Comparison of ENCODE assay signal across 1 cellular context in genomic region chr1:146036990-146037646, GRCh38.
TF ChIP-seq lines count a peak whose summit lies in the region.

No MANE protein-coding gene starts in this region.

TF ChIP-seq in K562, 482 proteins besides CTCF, POLR2A, EP300 and RAD21 (continued from another document and continues in another):
- TF ChIP-seq FOXP4 (CRISPR knock-in tag; IDR thresholded peaks at IDR 0.05; ENCODE audit: borderline replicate concordance), result no peak
- TF ChIP-seq TRIM24 (IDR thresholded peaks at IDR 0.05), result peak in 1 of 2 experiments; percentile 62; a peak in 2 of 4 replicates
- 0 out of 2 replicates have a peak, but pooled peaks have one; percentile 52 for TF ChIP-seq ZNF511 (CRISPR knock-in tag; IDR thresholded peaks at IDR 0.05)
- TF ChIP-seq WHSC1 (IDR thresholded peaks at IDR 0.05; ENCODE audit: low read length), result no peak
- no peak for TF ChIP-seq ETS2 (tag; IDR thresholded peaks at IDR 0.05; ENCODE audit: borderline replicate concordance, poor library complexity, severe bottlenecking)
- TF ChIP-seq KLF13 (tag; IDR thresholded peaks at IDR 0.05; ENCODE audit: borderline replicate concordance, low read depth), result no peak; the same call in 1 of the 2 replicates
- TF ChIP-seq C11orf30 (IDR thresholded peaks at IDR 0.05; ENCODE audit: low read depth), result 0 out of 2 replicates have a peak, but pooled peaks have one; percentile 12
- TF ChIP-seq KAT7 (CRISPR knock-in tag; IDR thresholded peaks at IDR 0.05; ENCODE audit: borderline replicate concordance), result no peak
- no peak for TF ChIP-seq STAT5A (IDR thresholded peaks at IDR 0.05; ENCODE audit: borderline replicate concordance, low read length)
- no peak for TF ChIP-seq SIX5 (IDR thresholded peaks at IDR 0.05; ENCODE audit: borderline replicate concordance in 1 of 2, insufficient read depth in 1 of 2, low read depth in 1 of 2, low read length in 2 of 2)
- no peak for TF ChIP-seq HMGN3 (IDR thresholded peaks at IDR 0.05; ENCODE audit: borderline replicate concordance, extremely low read depth, insufficient read length, low read depth, low read length)
- no peak for TF ChIP-seq E2F4 (CRISPR knock-in tag; IDR thresholded peaks at IDR 0.05; ENCODE audit: low read depth)
- TF ChIP-seq PRDM10 (IDR thresholded peaks at IDR 0.05; ENCODE audit: partially characterized antibody), result peak; percentile 48
- TF ChIP-seq RCOR1 (IDR thresholded peaks at IDR 0.05; ENCODE audit: borderline replicate concordance in 1 of 2, low read depth in 2 of 2, low read length in 2 of 2), result 0 out of 4 replicates have a peak, but pooled peaks of 1 of the 2 experiments have one; percentile 29
- no peak for TF ChIP-seq REST (CRISPR knock-in tag; IDR thresholded peaks at IDR 0.05; ENCODE audit: low read depth)
- no peak for TF ChIP-seq GTF2A2 (tag; IDR thresholded peaks at IDR 0.05)
- no peak for TF ChIP-seq ZNF830 (CRISPR knock-in tag; IDR thresholded peaks at IDR 0.05)
- no peak for TF ChIP-seq MED1 (CRISPR knock-in tag; IDR thresholded peaks at IDR 0.05; ENCODE audit: borderline replicate concordance)
- 0 out of 2 replicates have a peak, but pooled peaks have one; percentile 26 for TF ChIP-seq SREBF1 (IDR thresholded peaks at IDR 0.05; ENCODE audit: borderline replicate concordance, low read depth, low read length)
- TF ChIP-seq ZNF696 (CRISPR knock-in tag; conservative IDR thresholded peaks at IDR 0.05), result no peak
- TF ChIP-seq BRD9 (IDR thresholded peaks at IDR 0.05; ENCODE audit: low read depth, partially characterized antibody), result peak; percentile 99
- no peak for TF ChIP-seq ZFP91 (CRISPR knock-in tag; IDR thresholded peaks at IDR 0.05)
- TF ChIP-seq LARP7 (IDR thresholded peaks at IDR 0.05), result no peak
- TF ChIP-seq SAFB (IDR thresholded peaks at IDR 0.05; ENCODE audit: borderline replicate concordance, low read depth, low read length), result no peak
- no peak for TF ChIP-seq HDAC2 (IDR thresholded peaks at IDR 0.05)
- no peak for TF ChIP-seq ZNF354B (CRISPR knock-in tag; IDR thresholded peaks at IDR 0.05)
- TF ChIP-seq ZFPM2 (CRISPR knock-in tag; IDR thresholded peaks at IDR 0.05), result no peak
- TF ChIP-seq GATA2 (CRISPR knock-in tag; IDR thresholded peaks at IDR 0.05), result no peak
- no peak for TF ChIP-seq E4F1 (CRISPR knock-in tag; IDR thresholded peaks at IDR 0.05; ENCODE audit: borderline replicate concordance)
- TF ChIP-seq TCF7 (IDR thresholded peaks at IDR 0.05; ENCODE audit: borderline replicate concordance), result no peak
- no peak for TF ChIP-seq ZNF121 (CRISPR knock-in tag; conservative IDR thresholded peaks at IDR 0.05)
- TF ChIP-seq SMAD1 (IDR thresholded peaks at IDR 0.05; ENCODE audit: low read depth, low read length, partially characterized antibody), result no peak
- no peak for TF ChIP-seq ESRRB (CRISPR knock-in tag; IDR thresholded peaks at IDR 0.05; ENCODE audit: borderline replicate concordance)
- peak in 1 of 2 experiments; percentile 67; a peak in 1 of 3 replicates for TF ChIP-seq CBX3 (IDR thresholded peaks at IDR 0.05; ENCODE audit: borderline replicate concordance in 1 of 2, low read length in 2 of 2)
- peak; percentile 73 for TF ChIP-seq TARDBP (IDR thresholded peaks at IDR 0.05)
- no peak for TF ChIP-seq ZKSCAN1 (IDR thresholded peaks at IDR 0.05; ENCODE audit: low read depth, low read length)
- TF ChIP-seq ZNF77 (CRISPR knock-in tag; IDR thresholded peaks at IDR 0.05), result no peak
- TF ChIP-seq ARID2 (IDR thresholded peaks at IDR 0.05), result no peak
- TF ChIP-seq MBD2 (IDR thresholded peaks at IDR 0.05; ENCODE audit: borderline replicate concordance, low read depth), result no peak
- peak; percentile 49; the same call in 1 of the 2 replicates for TF ChIP-seq ZBTB2 (IDR thresholded peaks at IDR 0.05)
- peak; percentile 88 to 91 for TF ChIP-seq MNT (conservative IDR thresholded peaks at IDR 0.05)
- TF ChIP-seq GTF2B (IDR thresholded peaks at IDR 0.05; ENCODE audit: extremely low read depth, insufficient read length), result no peak
- TF ChIP-seq SAFB2 (IDR thresholded peaks at IDR 0.05; ENCODE audit: borderline replicate concordance, low read depth, low read length, severe bottlenecking), result no peak
- peak in 1 of 2 experiments; percentile 29; a peak in 2 of 4 replicates for TF ChIP-seq KDM1A (IDR thresholded peaks at IDR 0.05)
